In genomic region chr17:7282752-7283321, GRCh38 we compare ENCODE assay signal across 1 cellular context.
TF ChIP-seq lines count a peak whose summit lies in the region.

No MANE protein-coding gene starts in this region.

TF ChIP-seq in K562, 482 proteins besides CTCF, POLR2A, EP300 and RAD21 (continued from another document):
- TF ChIP-seq, protein P1, sequence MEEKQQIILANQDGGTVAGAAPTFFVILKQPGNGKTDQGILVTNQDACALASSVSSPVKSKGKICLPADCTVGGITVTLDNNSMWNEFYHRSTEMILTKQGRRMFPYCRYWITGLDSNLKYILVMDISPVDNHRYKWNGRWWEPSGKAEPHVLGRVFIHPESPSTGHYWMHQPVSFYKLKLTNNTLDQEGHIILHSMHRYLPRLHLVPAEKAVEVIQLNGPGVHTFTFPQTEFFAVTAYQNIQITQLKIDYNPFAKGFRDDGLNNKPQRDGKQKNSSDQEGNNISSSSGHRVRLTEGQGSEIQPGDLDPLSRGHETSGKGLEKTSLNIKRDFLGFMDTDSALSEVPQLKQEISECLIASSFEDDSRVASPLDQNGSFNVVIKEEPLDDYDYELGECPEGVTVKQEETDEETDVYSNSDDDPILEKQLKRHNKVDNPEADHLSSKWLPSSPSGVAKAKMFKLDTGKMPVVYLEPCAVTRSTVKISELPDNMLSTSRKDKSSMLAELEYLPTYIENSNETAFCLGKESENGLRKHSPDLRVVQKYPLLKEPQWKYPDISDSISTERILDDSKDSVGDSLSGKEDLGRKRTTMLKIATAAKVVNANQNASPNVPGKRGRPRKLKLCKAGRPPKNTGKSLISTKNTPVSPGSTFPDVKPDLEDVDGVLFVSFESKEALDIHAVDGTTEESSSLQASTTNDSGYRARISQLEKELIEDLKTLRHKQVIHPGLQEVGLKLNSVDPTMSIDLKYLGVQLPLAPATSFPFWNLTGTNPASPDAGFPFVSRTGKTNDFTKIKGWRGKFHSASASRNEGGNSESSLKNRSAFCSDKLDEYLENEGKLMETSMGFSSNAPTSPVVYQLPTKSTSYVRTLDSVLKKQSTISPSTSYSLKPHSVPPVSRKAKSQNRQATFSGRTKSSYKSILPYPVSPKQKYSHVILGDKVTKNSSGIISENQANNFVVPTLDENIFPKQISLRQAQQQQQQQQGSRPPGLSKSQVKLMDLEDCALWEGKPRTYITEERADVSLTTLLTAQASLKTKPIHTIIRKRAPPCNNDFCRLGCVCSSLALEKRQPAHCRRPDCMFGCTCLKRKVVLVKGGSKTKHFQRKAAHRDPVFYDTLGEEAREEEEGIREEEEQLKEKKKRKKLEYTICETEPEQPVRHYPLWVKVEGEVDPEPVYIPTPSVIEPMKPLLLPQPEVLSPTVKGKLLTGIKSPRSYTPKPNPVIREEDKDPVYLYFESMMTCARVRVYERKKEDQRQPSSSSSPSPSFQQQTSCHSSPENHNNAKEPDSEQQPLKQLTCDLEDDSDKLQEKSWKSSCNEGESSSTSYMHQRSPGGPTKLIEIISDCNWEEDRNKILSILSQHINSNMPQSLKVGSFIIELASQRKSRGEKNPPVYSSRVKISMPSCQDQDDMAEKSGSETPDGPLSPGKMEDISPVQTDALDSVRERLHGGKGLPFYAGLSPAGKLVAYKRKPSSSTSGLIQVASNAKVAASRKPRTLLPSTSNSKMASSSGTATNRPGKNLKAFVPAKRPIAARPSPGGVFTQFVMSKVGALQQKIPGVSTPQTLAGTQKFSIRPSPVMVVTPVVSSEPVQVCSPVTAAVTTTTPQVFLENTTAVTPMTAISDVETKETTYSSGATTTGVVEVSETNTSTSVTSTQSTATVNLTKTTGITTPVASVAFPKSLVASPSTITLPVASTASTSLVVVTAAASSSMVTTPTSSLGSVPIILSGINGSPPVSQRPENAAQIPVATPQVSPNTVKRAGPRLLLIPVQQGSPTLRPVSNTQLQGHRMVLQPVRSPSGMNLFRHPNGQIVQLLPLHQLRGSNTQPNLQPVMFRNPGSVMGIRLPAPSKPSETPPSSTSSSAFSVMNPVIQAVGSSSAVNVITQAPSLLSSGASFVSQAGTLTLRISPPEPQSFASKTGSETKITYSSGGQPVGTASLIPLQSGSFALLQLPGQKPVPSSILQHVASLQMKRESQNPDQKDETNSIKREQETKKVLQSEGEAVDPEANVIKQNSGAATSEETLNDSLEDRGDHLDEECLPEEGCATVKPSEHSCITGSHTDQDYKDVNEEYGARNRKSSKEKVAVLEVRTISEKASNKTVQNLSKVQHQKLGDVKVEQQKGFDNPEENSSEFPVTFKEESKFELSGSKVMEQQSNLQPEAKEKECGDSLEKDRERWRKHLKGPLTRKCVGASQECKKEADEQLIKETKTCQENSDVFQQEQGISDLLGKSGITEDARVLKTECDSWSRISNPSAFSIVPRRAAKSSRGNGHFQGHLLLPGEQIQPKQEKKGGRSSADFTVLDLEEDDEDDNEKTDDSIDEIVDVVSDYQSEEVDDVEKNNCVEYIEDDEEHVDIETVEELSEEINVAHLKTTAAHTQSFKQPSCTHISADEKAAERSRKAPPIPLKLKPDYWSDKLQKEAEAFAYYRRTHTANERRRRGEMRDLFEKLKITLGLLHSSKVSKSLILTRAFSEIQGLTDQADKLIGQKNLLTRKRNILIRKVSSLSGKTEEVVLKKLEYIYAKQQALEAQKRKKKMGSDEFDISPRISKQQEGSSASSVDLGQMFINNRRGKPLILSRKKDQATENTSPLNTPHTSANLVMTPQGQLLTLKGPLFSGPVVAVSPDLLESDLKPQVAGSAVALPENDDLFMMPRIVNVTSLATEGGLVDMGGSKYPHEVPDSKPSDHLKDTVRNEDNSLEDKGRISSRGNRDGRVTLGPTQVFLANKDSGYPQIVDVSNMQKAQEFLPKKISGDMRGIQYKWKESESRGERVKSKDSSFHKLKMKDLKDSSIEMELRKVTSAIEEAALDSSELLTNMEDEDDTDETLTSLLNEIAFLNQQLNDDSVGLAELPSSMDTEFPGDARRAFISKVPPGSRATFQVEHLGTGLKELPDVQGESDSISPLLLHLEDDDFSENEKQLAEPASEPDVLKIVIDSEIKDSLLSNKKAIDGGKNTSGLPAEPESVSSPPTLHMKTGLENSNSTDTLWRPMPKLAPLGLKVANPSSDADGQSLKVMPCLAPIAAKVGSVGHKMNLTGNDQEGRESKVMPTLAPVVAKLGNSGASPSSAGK (IDR thresholded peaks at IDR 0.05) = no peak
- TF ChIP-seq THRA (IDR thresholded peaks at IDR 0.05) (no peak), THRAP3 (IDR thresholded peaks at IDR 0.05; ENCODE audit: borderline replicate concordance) (no peak), PTTG1 (tag; IDR thresholded peaks at IDR 0.05; ENCODE audit: low read depth) (no peak), CBFA2T3 (IDR thresholded peaks at IDR 0.05) (peak; percentile 45; the same call in 1 of the 2 replicates), HDGF (IDR thresholded peaks at IDR 0.05) (no peak), NFXL1 (CRISPR knock-in tag; IDR thresholded peaks at IDR 0.05) (no peak), HBP1 (CRISPR knock-in tag; IDR thresholded peaks at IDR 0.05) (no peak), NR2C2 (CRISPR knock-in tag; IDR thresholded peaks at IDR 0.05) (no peak), NR2C2 (tag; IDR thresholded peaks at IDR 0.05) (no peak), GABPB2 (CRISPR knock-in tag; conservative IDR thresholded peaks at IDR 0.05) (no peak), HNRNPK (IDR thresholded peaks at IDR 0.05; ENCODE audit: low read depth, low read length, poor library complexity, severe bottlenecking) (no peak), HDAC8 (tag; IDR thresholded peaks at IDR 0.05) (no peak), E2F6 (IDR thresholded peaks at IDR 0.05; ENCODE audit: borderline replicate concordance in 1 of 2, extremely low read depth in 1 of 2, insufficient read depth in 1 of 2, insufficient read length in 1 of 2, low read depth in 1 of 2, low read length in 1 of 2, poor library complexity in 1 of 2, severe bottlenecking in 1 of 2) (no peak), ZNF232 (CRISPR knock-in tag; IDR thresholded peaks at IDR 0.05) (no peak), DPF2 (IDR thresholded peaks at IDR 0.05) (no peak), NFE2L1 (tag; IDR thresholded peaks at IDR 0.05; ENCODE audit: borderline replicate concordance, low read depth) (no peak), TBP (optimal IDR thresholded peaks at IDR 0.05; ENCODE audit: low read depth, low read length) (no peak), ESRRA (IDR thresholded peaks at IDR 0.05; ENCODE audit: borderline replicate concordance, low read depth) (peak; percentile 73; the same call in 1 of the 2 replicates), ZNF217 (CRISPR knock-in tag; IDR thresholded peaks at IDR 0.05) (no peak), MYC (IDR thresholded peaks at IDR 0.05; ENCODE audit: low read depth, low read length) (peak; percentile 58; the same call in 1 of the 2 replicates), MYC (CRISPR knock-in tag; IDR thresholded peaks at IDR 0.05; ENCODE audit: borderline replicate concordance, low read depth) (no peak), MAX (CRISPR knock-in tag; IDR thresholded peaks at IDR 0.05) (peak; percentile 66), ZNF584 (CRISPR knock-in tag; IDR thresholded peaks at IDR 0.05; ENCODE audit: low read depth) (no peak), SETDB1 (IDR thresholded peaks at IDR 0.05; ENCODE audit: low read length) (no peak), SMAD2 (IDR thresholded peaks at IDR 0.05; ENCODE audit: low read depth, low read length) (no peak), ZNF253 (CRISPR knock-in tag; conservative IDR thresholded peaks at IDR 0.05) (no peak), ZNF695 (CRISPR knock-in tag; IDR thresholded peaks at IDR 0.05) (no peak), SIN3A (IDR thresholded peaks at IDR 0.05; ENCODE audit: borderline replicate concordance in 2 of 2, control insufficient read depth in 1 of 2, low read depth in 2 of 2, low read length in 2 of 2) (peak in 1 of 2 experiments; percentile 35; a peak in 1 of 4 replicates), SUPT5H (IDR thresholded peaks at IDR 0.05) (no peak)
- TF ChIP-seq, protein P2, sequence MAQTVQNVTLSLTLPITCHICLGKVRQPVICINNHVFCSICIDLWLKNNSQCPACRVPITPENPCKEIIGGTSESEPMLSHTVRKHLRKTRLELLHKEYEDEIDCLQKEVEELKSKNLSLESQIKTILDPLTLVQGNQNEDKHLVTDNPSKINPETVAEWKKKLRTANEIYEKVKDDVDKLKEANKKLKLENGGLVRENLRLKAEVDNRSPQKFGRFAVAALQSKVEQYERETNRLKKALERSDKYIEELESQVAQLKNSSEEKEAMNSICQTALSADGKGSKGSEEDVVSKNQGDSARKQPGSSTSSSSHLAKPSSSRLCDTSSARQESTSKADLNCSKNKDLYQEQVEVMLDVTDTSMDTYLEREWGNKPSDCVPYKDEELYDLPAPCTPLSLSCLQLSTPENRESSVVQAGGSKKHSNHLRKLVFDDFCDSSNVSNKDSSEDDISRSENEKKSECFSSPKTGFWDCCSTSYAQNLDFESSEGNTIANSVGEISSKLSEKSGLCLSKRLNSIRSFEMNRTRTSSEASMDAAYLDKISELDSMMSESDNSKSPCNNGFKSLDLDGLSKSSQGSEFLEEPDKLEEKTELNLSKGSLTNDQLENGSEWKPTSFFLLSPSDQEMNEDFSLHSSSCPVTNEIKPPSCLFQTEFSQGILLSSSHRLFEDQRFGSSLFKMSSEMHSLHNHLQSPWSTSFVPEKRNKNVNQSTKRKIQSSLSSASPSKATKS (CRISPR knock-in tag; IDR thresholded peaks at IDR 0.05) = no peak
- TF ChIP-seq, protein P3, sequence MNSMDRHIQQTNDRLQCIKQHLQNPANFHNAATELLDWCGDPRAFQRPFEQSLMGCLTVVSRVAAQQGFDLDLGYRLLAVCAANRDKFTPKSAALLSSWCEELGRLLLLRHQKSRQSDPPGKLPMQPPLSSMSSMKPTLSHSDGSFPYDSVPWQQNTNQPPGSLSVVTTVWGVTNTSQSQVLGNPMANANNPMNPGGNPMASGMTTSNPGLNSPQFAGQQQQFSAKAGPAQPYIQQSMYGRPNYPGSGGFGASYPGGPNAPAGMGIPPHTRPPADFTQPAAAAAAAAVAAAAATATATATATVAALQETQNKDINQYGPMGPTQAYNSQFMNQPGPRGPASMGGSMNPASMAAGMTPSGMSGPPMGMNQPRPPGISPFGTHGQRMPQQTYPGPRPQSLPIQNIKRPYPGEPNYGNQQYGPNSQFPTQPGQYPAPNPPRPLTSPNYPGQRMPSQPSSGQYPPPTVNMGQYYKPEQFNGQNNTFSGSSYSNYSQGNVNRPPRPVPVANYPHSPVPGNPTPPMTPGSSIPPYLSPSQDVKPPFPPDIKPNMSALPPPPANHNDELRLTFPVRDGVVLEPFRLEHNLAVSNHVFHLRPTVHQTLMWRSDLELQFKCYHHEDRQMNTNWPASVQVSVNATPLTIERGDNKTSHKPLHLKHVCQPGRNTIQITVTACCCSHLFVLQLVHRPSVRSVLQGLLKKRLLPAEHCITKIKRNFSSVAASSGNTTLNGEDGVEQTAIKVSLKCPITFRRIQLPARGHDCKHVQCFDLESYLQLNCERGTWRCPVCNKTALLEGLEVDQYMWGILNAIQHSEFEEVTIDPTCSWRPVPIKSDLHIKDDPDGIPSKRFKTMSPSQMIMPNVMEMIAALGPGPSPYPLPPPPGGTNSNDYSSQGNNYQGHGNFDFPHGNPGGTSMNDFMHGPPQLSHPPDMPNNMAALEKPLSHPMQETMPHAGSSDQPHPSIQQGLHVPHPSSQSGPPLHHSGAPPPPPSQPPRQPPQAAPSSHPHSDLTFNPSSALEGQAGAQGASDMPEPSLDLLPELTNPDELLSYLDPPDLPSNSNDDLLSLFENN (IDR thresholded peaks at IDR 0.05; ENCODE audit: low read depth in 2 of 2, low read length in 2 of 2) = no peak
